ENCODE assay signal across 1 cellular context in the genomic region with DNA sequence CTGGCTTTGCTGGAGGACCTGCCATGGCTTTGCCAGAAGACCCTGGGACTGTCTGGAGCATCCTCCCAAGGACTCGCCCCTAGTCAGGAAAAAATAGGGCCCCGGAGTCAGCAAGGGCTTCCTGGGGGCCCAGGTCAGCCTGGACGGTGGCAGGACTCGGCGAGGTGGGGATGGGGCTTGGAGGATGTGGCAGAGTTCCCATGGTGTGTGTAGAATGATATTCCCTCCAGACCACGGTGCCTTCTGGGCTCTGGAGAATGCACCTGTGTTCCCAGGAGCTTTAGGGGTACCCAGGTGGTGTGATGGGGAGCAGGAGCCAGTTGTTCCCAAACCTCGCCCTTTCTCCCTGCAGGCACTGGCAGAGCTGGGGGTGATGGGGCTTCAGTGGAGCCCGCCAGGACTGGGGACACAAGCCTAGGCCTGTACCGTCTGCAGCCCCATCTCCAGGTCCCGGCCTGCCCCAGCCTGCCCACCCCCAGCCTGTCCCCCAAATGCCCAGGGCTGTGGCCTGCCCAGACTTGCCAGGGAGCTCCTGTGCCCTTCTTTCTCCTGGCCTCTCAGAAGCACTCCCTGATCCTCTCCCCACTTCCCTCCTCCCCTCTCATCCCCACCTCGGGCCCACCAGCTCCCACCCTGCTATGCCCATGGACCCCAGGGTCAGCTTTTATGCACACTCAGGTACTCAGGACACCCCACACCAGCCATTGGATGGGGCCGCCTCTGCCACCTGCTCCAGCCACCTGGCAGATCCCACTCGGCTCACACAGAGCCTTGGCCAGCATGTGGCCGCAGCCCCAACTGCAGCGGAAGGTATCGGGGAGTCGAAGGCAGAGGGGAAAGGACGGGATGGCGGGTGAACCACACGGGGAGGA.
TF ChIP-seq lines count a peak whose summit lies in the region.

No MANE protein-coding gene starts in this region.

TF ChIP-seq in K562, 482 proteins besides CTCF, POLR2A, EP300 and RAD21 (continued from another document):
- TF ChIP-seq ZBTB33 (CRISPR knock-in tag; IDR thresholded peaks at IDR 0.05): peak; percentile 75
